Comparison of ENCODE assay signal across 7 cellular contexts in genomic region chr15:92906038-92906437, GRCh38. TPM values are rescaled to one million over a fixed set of nuclear protein-coding genes. Genes with fewer than 3 reads are reported as not detected.
DNase-seq lines count a peak whose midpoint lies in the region; TF ChIP-seq lines count a peak whose summit lies in the region.

No MANE protein-coding gene starts in this region.

- peak; percentile 62 for DNase-seq in Jurkat, Clone E6-1 (ENCODE audit: low read depth, low spot score)
- DNase-seq in activated T-helper 1 cell treated with anti-CD3 and anti-CD28 coated beads, Interleukin-12 subunit alpha, Interleukin-12 subunit beta, Interleukin-2, Interleukin-4 antibody, amounts not matched to agents 30 ng/mL and 10 ng/mL and 1 ng/mL, durations not matched to agents 14 hours and 24 hours and 36 hours (ENCODE audit: low spot score) = no peak
- DNase-seq in hepatocyte (ENCODE audit: low spot score) (no peak), AG08396 (ENCODE audit: low spot score) (no peak), T1000 (lab: John Stamatoyannopoulos, UW) (no peak)
- DNase-seq in activated CD4-positive, alpha-beta T cell treated with anti-CD3 and anti-CD28 coated beads for 1 hour = no peak

- no peaks in the 10 kb centered on the region for H3K9me3 Mint-ChIP-seq in activated T-helper 1 cell treated with anti-CD3 and anti-CD28 coated beads, Interleukin-12 subunit alpha, Interleukin-12 subunit beta, Interleukin-2, Interleukin-4 antibody, amounts not matched to agents 30 ng/mL and 10 ng/mL and 1 ng/mL, durations not matched to agents 14 hours and 24 hours and 36 hours

- no peaks in the 10 kb centered on the region for H3K9me2 ChIP-seq in hepatocyte (replicated peaks; ENCODE audit: insufficient read depth)

- no peak overlapping the region for H2AFZ ChIP-seq in hepatocyte

- H3K27me3 ChIP-seq in hepatocyte (no peaks in the 10 kb centered on the region), stomach smooth muscle (ENCODE audit: control insufficient read depth in 1 of 2, insufficient read depth in 2 of 2, low read length in 2 of 2) (no peaks in the 10 kb centered on the region)

- H3K36me3 ChIP-seq in hepatocyte (replicated peaks; ENCODE audit: insufficient read depth, low read depth) (no peaks in the 10 kb centered on the region), stomach smooth muscle (ENCODE audit: control insufficient read depth in 2 of 2, insufficient read depth in 2 of 2, low read length in 2 of 2) (peaks cover 0 to 4% of the 10 kb centered on the region in 2 donors)

- peak overlapping the region; percentile 93 for H3K4me3 Mint-ChIP-seq in activated T-helper 1 cell treated with anti-CD3 and anti-CD28 coated beads, Interleukin-12 subunit alpha, Interleukin-12 subunit beta, Interleukin-2, Interleukin-4 antibody, amounts not matched to agents 30 ng/mL and 10 ng/mL and 1 ng/mL, durations not matched to agents 14 hours and 24 hours and 36 hours

- peak overlapping the region; percentile 94 for H3K27ac ChIP-seq in hepatocyte
- peak overlapping the region; percentile 92 for H3K27ac ChIP-seq in stomach smooth muscle (ENCODE audit: low read length)

- H3K4me1 ChIP-seq in hepatocyte (ENCODE audit: insufficient read depth) = peaks cover 51% of the 10 kb centered on the region
- peaks cover 34% of the 10 kb centered on the region for H3K4me1 ChIP-seq in stomach smooth muscle (ENCODE audit: control insufficient read depth, insufficient read depth, low read length)

- peak overlapping the region; percentile 84 for H3K4me2 ChIP-seq in hepatocyte

- 47% methylated on average over 3 of the region's 3 CpGs for WGBS in hepatocyte (ENCODE audit: low lambda C conversion rate, missing lambda C conversion rate)

- peaks cover 43% of the 10 kb centered on the region for H4K20me1 ChIP-seq in hepatocyte (ENCODE audit: insufficient read depth, poor library complexity, severe bottlenecking)

- peak overlapping the region; percentile 100 for H3K27ac Mint-ChIP-seq in activated T-helper 1 cell treated with anti-CD3 and anti-CD28 coated beads, Interleukin-12 subunit alpha, Interleukin-12 subunit beta, Interleukin-2, Interleukin-4 antibody, amounts not matched to agents 30 ng/mL and 10 ng/mL and 1 ng/mL, durations not matched to agents 14 hours and 24 hours and 36 hours

- H3K9me3 ChIP-seq in hepatocyte (ENCODE audit: low read depth) = no peaks in the 10 kb centered on the region
- H3K9me3 ChIP-seq in stomach smooth muscle (ENCODE audit: control insufficient read depth in 2 of 2, low read length in 2 of 2) = no peaks in the 10 kb centered on the region

- peaks cover 41% of the 10 kb centered on the region for H3K36me3 Mint-ChIP-seq in activated T-helper 1 cell treated with anti-CD3 and anti-CD28 coated beads, Interleukin-12 subunit alpha, Interleukin-12 subunit beta, Interleukin-2, Interleukin-4 antibody, amounts not matched to agents 30 ng/mL and 10 ng/mL and 1 ng/mL, durations not matched to agents 14 hours and 24 hours and 36 hours (ENCODE audit: low read depth)

- no peaks in the 10 kb centered on the region for H3K27me3 Mint-ChIP-seq in activated T-helper 1 cell treated with anti-CD3 and anti-CD28 coated beads, Interleukin-12 subunit alpha, Interleukin-12 subunit beta, Interleukin-2, Interleukin-4 antibody, amounts not matched to agents 30 ng/mL and 10 ng/mL and 1 ng/mL, durations not matched to agents 14 hours and 24 hours and 36 hours (ENCODE audit: insufficient read depth)

- H3K79me2 ChIP-seq in hepatocyte = peaks cover 94% of the 10 kb centered on the region

- H3K4me1 Mint-ChIP-seq in activated T-helper 1 cell treated with anti-CD3 and anti-CD28 coated beads, Interleukin-12 subunit alpha, Interleukin-12 subunit beta, Interleukin-2, Interleukin-4 antibody, amounts not matched to agents 30 ng/mL and 10 ng/mL and 1 ng/mL, durations not matched to agents 14 hours and 24 hours and 36 hours (ENCODE audit: low read depth) = peaks cover 78% of the 10 kb centered on the region

- intact Hi-C loops in activated T-helper 1 cell treated with anti-CD3 and anti-CD28 coated beads, Interleukin-12 subunit alpha, Interleukin-12 subunit beta, Interleukin-2, Interleukin-4 antibody, amounts not matched to agents 30 ng/mL and 10 ng/mL and 1 ng/mL, durations not matched to agents 14 hours and 24 hours and 36 hours (cut with micrococcal nuclease) = loop anchor here (1.0 to 10.0 kb wide), 2 partner anchors 8 to 1051 kb away; partner anchors contain the start of gene SLCO3A1

- no peak for TF ChIP-seq CTCF in hepatocyte (IDR thresholded peaks at IDR 0.05; ENCODE audit: poor library complexity)

- H3K9ac ChIP-seq in stomach smooth muscle (ENCODE audit: low read length in 2 of 2) = peak overlapping the region in 1 of 2 donors; percentile 86

- H3K4me3 ChIP-seq in Jurkat, Clone E6-1 (ENCODE audit: low read length) = peak overlapping the region; percentile 71
- H3K4me3 ChIP-seq in hepatocyte (peak overlapping the region; percentile 18), stomach smooth muscle (ENCODE audit: low read length in 2 of 2) (peak overlapping the region; percentile 67 to 79)

RNA-seq across cellular contexts. Expression of gene CHD2, which starts 5.9 kb away (rescaled TPM):
- polyA plus RNA-seq in Jurkat, Clone E6-1 (2012; ENCODE audit: insufficient read depth, insufficient read length) = 51.1 TPM
- 102 and 104 TPM in 2 replicates for total RNA-seq in activated T-helper 1 cell treated with anti-CD3 and anti-CD28 coated beads, Interleukin-12 subunit alpha, Interleukin-12 subunit beta, Interleukin-2, Interleukin-4 antibody, amounts not matched to agents 30 ng/mL and 10 ng/mL and 1 ng/mL, durations not matched to agents 14 hours and 24 hours and 36 hours
- total RNA-seq in hepatocyte = 101 and 133 TPM in 2 replicates
- polyA plus RNA-seq in hepatocyte = 49.3 and 68.3 TPM in 2 replicates

Comparison
In these comparisons a context has a peak if more than half of its experiments do, and no peak if none do; other contexts are left out.
1. H3K4me3 ChIP-seq: peak in every context shown above with its lines; median percentile 73 in stomach smooth muscle; 71 in Jurkat, Clone E6-1; 18 in hepatocyte.